Comparison of ENCODE assay signal across 8 cellular contexts in the genomic region with DNA sequence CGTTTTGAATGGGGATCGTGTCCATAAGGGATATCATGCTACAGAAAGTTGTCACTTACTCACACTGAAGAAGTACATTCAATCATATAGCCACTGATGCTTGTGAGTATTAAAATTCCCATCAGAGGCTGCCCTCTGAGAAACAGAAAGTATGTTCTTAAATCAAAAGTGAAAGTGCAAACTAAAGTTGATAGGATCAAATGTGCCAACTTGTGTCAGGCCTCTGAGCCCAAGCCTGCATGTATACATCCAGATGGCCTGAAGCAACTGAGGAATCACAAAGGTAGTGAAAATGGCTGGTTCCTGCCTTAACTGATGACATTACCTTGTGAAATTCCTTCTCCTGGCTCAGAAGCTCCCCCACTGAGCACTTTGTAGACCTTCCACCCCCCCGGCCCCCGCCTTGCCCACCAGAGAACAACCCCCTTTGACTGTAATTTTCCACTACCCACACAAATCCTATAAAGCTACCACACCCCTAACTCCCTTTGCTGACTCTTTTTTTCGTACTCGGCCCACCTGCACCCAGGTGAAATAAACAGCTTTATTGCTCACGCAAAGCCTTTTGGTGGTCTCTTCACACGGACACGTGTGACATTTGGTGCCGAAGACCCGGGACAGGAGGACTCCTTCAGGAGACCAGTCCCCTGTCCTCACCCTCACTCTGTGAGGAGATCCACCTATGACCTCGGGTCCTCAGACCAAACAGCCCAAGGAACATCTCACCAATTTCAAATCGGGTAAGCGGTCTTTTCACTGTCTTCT. TPM values are rescaled to one million over a fixed set of nuclear protein-coding genes. Genes with fewer than 3 reads are reported as not detected.
DNase-seq lines count a peak whose midpoint lies in the region; ATAC-seq, FAIRE-seq and TF ChIP-seq lines count a peak whose summit lies in the region.
"Not testable (repeated sequence)": the region's sequence is repeated elsewhere in the genome, so short reads cannot be mapped to it uniquely, and the experiment has no call there.

No MANE protein-coding gene starts in this region.

- not testable (repeated sequence) for H3K9me3 ChIP-seq in MM.1S (replicated peaks; ENCODE audit: insufficient read depth, low read length); SU-DHL-6 (ENCODE audit: insufficient read depth, low read length); endothelial cell of umbilical vein (replicated peaks; ENCODE audit: control insufficient read depth, insufficient read depth, low read length); left lung

- POLR2A ChIA-PET in endothelial cell of umbilical vein (lab: Charles Lee): interaction anchor here (2.6 kb wide), 1 partner anchor 10 kb away, joined by 36 read pairs; no protein-coding TSS in a partner anchor

- TF ChIP-seq CTCF in MM.1S (IDR thresholded peaks at IDR 0.05; ENCODE audit: low read length); SU-DHL-6 (IDR thresholded peaks at IDR 0.05; ENCODE audit: insufficient read depth, low read length, poor library complexity, severe bottlenecking); endothelial cell of umbilical vein (IDR thresholded peaks at IDR 0.05; ENCODE audit: extremely low read depth in 1 of 2, insufficient read depth in 1 of 2, low read depth in 1 of 2, low read length in 2 of 2); left lung (IDR thresholded peaks at IDR 0.05); type B pancreatic cell (conservative IDR thresholded peaks at IDR 0.05): not testable (repeated sequence)

- intact Hi-C loops in endothelial cell of umbilical vein (cut with micrococcal nuclease): loop anchor here (2.0 kb wide), 1 partner anchor 69 kb away; no protein-coding TSS in a partner anchor
- intact Hi-C loops in left lung (cut with DNase I): not testable (repeated sequence)

- not testable (repeated sequence) for BruUV-seq in endothelial cell of umbilical vein (replicated peaks; lab: Mats Ljungman, UMichigan)

- H3K9ac ChIP-seq in MM.1S (ENCODE audit: low read length): peak overlapping the region; percentile 63; the same call in 1 of the 2 replicates
- peak overlapping the region; percentile 61 for H3K9ac ChIP-seq in SU-DHL-6 (ENCODE audit: low read length)
- peak overlapping the region; percentile 100 for H3K9ac ChIP-seq in endothelial cell of umbilical vein (replicated peaks; ENCODE audit: extremely low read depth, insufficient read depth, low read length)

- ATAC-seq in left lung: peak; percentile 13

- H3K36me3 ChIP-seq in MM.1S (replicated peaks; ENCODE audit: insufficient read depth, low read length); SU-DHL-6 (ENCODE audit: low read length); endothelial cell of umbilical vein (ENCODE audit: control insufficient read depth in 2 of 2, extremely low read depth in 1 of 2, insufficient read depth in 2 of 2, low read length in 2 of 2); left lung: not testable (repeated sequence)

- peak overlapping the region; percentile 94 for H3K4me3 Mint-ChIP-seq in activated naive CD4-positive, alpha-beta T cell treated with anti-CD3 and anti-CD28 coated beads, Interleukin-2, amount 50 U/mL, for 24 hours
- not testable (repeated sequence) for H3K4me3 Mint-ChIP-seq in type B pancreatic cell

- peak overlapping the region; percentile 75 for H3K4me3 ChIP-seq in MM.1S (ENCODE audit: low read length)
- H3K4me3 ChIP-seq in SU-DHL-6 (ENCODE audit: insufficient read depth, low read length, poor library complexity, severe bottlenecking): peak overlapping the region; percentile 58
- peak overlapping the region in 1 of 3 experiments; percentile 92 for H3K4me3 ChIP-seq in endothelial cell of umbilical vein (replicated peaks in 1 of 3; ENCODE audit: insufficient read depth in 1 of 3, low read depth in 1 of 3, low read length in 3 of 3)
- peak overlapping the region; percentile 53 to 66 for H3K4me3 ChIP-seq in left lung

- not testable (repeated sequence) for H3F3A ChIP-seq in MM.1S (ENCODE audit: insufficient read depth, low read length); SU-DHL-6 (ENCODE audit: insufficient read depth)

- not testable (repeated sequence) for H3K9me2 ChIP-seq in MM.1S (replicated peaks; ENCODE audit: insufficient read depth, low read length); SU-DHL-6 (replicated peaks; ENCODE audit: insufficient read depth, low read length)

- not testable (repeated sequence) for H4K20me1 ChIP-seq in MM.1S (ENCODE audit: insufficient read depth, low read length); SU-DHL-6 (ENCODE audit: low read depth, low read length); endothelial cell of umbilical vein (replicated peaks; ENCODE audit: control insufficient read depth, extremely low read depth, insufficient read depth, low read length)

- peak overlapping the region; percentile 90 for H2AFZ ChIP-seq in MM.1S (ENCODE audit: low read length)
- H2AFZ ChIP-seq in SU-DHL-6 (ENCODE audit: low read depth, low read length, severe bottlenecking): peak overlapping the region; percentile 96
- peak overlapping the region; percentile 4 for H2AFZ ChIP-seq in endothelial cell of umbilical vein (ENCODE audit: low read depth, low read length)

- H3K4me2 ChIP-seq in MM.1S (ENCODE audit: low read depth, low read length) (peak overlapping the region; percentile 92), SU-DHL-6 (ENCODE audit: low read depth, low read length, poor library complexity, severe bottlenecking) (peak overlapping the region; percentile 74), endothelial cell of umbilical vein (ENCODE audit: insufficient read depth, low read length) (peak overlapping the region; percentile 94)

- H3K9me1 ChIP-seq in endothelial cell of umbilical vein (replicated peaks; ENCODE audit: control insufficient read depth, extremely low read depth, insufficient read depth, low read length): not testable (repeated sequence)

- not testable (repeated sequence) for H3K9me3 Mint-ChIP-seq in activated naive CD4-positive, alpha-beta T cell treated with anti-CD3 and anti-CD28 coated beads, Interleukin-2, amount 50 U/mL, for 24 hours; type B pancreatic cell

- peak overlapping the region; percentile 48; the same call in 1 of the 2 replicates for H3K27ac ChIP-seq in MM.1S (ENCODE audit: low read length)
- H3K27ac ChIP-seq in SU-DHL-6 (ENCODE audit: low read depth, low read length): not testable (repeated sequence)
- H3K27ac ChIP-seq in endothelial cell of umbilical vein (ENCODE audit: insufficient read depth, low read depth, low read length): peak overlapping the region; percentile 99
- H3K27ac ChIP-seq in left lung: peak overlapping the region; percentile 93 to 94

- CTCF ChIA-PET in endothelial cell of umbilical vein (lab: Charles Lee): interaction anchor here (2.3 kb wide), 1 partner anchor 19 kb away, joined by 10 read pairs; no protein-coding TSS in a partner anchor

- not testable (repeated sequence) for H3K4me1 ChIP-seq in MM.1S (ENCODE audit: low read length)
- H3K4me1 ChIP-seq in endothelial cell of umbilical vein (ENCODE audit: control insufficient read depth, extremely low read depth, insufficient read depth, low read length) (peaks cover 32% of the 10 kb centered on the region), left lung (peaks cover 35 to 45% of the 10 kb centered on the region in 2 donors)

- peak overlapping the region; percentile 97 for H3K27ac Mint-ChIP-seq in activated naive CD4-positive, alpha-beta T cell treated with anti-CD3 and anti-CD28 coated beads, Interleukin-2, amount 50 U/mL, for 24 hours
- H3K27ac Mint-ChIP-seq in type B pancreatic cell: peak overlapping the region; percentile 90

- H3K4me1 Mint-ChIP-seq in activated naive CD4-positive, alpha-beta T cell treated with anti-CD3 and anti-CD28 coated beads, Interleukin-2, amount 50 U/mL, for 24 hours: peaks cover 50% of the 10 kb centered on the region
- peaks cover 13% of the 10 kb centered on the region for H3K4me1 Mint-ChIP-seq in type B pancreatic cell (ENCODE audit: unreplicated experiment)

- not testable (repeated sequence) for H3K27me3 Mint-ChIP-seq in activated naive CD4-positive, alpha-beta T cell treated with anti-CD3 and anti-CD28 coated beads, Interleukin-2, amount 50 U/mL, for 24 hours; type B pancreatic cell

- DNase-seq in GF-D8 (lab: John Stamatoyannopoulos, UW): peak; percentile 25
- peak; percentile 84 for DNase-seq in MM.1S
- DNase-seq in endothelial cell of umbilical vein (ENCODE audit: low read depth, low spot score): peak; percentile 56
- DNase-seq in left lung; type B pancreatic cell (ENCODE audit: extremely low spot score, unreplicated experiment): not testable (repeated sequence)
- peak; percentile 57 for DNase-seq in renal cortical epithelial cell (ENCODE audit: low read depth)

- not testable (repeated sequence) for H3K36me3 Mint-ChIP-seq in activated naive CD4-positive, alpha-beta T cell treated with anti-CD3 and anti-CD28 coated beads, Interleukin-2, amount 50 U/mL, for 24 hours; type B pancreatic cell

- not testable (repeated sequence) for H3K27me3 ChIP-seq in MM.1S (replicated peaks; ENCODE audit: insufficient read depth, low read length); SU-DHL-6 (ENCODE audit: low read length); endothelial cell of umbilical vein (ENCODE audit: control insufficient read depth in 2 of 2, insufficient read depth in 2 of 2, low read length in 2 of 2); left lung

- TF ChIP-seq POLR2A in endothelial cell of umbilical vein (IDR thresholded peaks at IDR 0.05; ENCODE audit: low read depth, low read length): not testable (repeated sequence)

- H3K79me2 ChIP-seq in MM.1S (ENCODE audit: low read length); SU-DHL-6 (ENCODE audit: insufficient read depth, low read length): not testable (repeated sequence)
- peaks cover 28% of the 10 kb centered on the region for H3K79me2 ChIP-seq in endothelial cell of umbilical vein (ENCODE audit: control insufficient read depth, insufficient read depth, low read length)

- dilution Hi-C loops in endothelial cell of umbilical vein (cut with MboI; ENCODE audit: extremely low pct_ligation_motif_present, low sequenced_read_pairs): not testable (repeated sequence)

- FAIRE-seq in endothelial cell of umbilical vein (lab: Jason Lieb, UNC): not testable (repeated sequence)

RNA-seq across cellular contexts. Expression of a gene that starts 1.0 kb away (rescaled TPM):
- total RNA-seq in endothelial cell of umbilical vein (39.2 and 39.7 TPM in 2 replicates), left lung (10 to 100 TPM; 18.4 to 22.6 TPM), renal cortical epithelial cell (3.1 and 5.6 TPM in 2 replicates), type B pancreatic cell (ENCODE audit: low replicate concordance) (10.9 and 11.4 TPM in 2 replicates)
- 22.1 and 23.2 TPM in 2 replicates for polyA plus RNA-seq in endothelial cell of umbilical vein
- polyA plus RNA-seq in endothelial cell of umbilical vein (2011; cell fraction: cytosol; rRNA removed): 14.3 and 16.9 TPM in 2 replicates
- 86.8 and 90.9 TPM in 2 replicates for polyA plus RNA-seq in endothelial cell of umbilical vein (2011; cell fraction: nucleus; rRNA removed)
- 13.3 and 14.4 TPM in 2 replicates for polyA plus RNA-seq in endothelial cell of umbilical vein (2012)
- 47.1 and 47.2 TPM in 2 replicates for polyA minus RNA-seq in endothelial cell of umbilical vein
- 4.5 TPM for polyA minus RNA-seq in endothelial cell of umbilical vein (2011; cell fraction: cytosol; rRNA and poly(A)+ RNA removed)
- 73.2 and 79.1 TPM in 2 replicates for polyA minus RNA-seq in endothelial cell of umbilical vein (2011; cell fraction: nucleus; rRNA and poly(A)+ RNA removed)

RNA-seq across cellular contexts. Expression of a gene that starts 25.1 kb away (rescaled TPM):
- total RNA-seq in endothelial cell of umbilical vein (44.3 and 46.9 TPM in 2 replicates), left lung (10 to 100 TPM; 41.9 to 42.9 TPM), renal cortical epithelial cell (18.0 and 40.6 TPM in 2 replicates), type B pancreatic cell (ENCODE audit: low replicate concordance) (72.6 and 105 TPM in 2 replicates)
- polyA plus RNA-seq in endothelial cell of umbilical vein: 14.7 and 21.1 TPM in 2 replicates
- 26.5 and 30.0 TPM in 2 replicates for polyA plus RNA-seq in endothelial cell of umbilical vein (2011; cell fraction: cytosol; rRNA removed)
- 10.6 and 15.9 TPM in 2 replicates for polyA plus RNA-seq in endothelial cell of umbilical vein (2011; cell fraction: nucleus; rRNA removed)
- polyA plus RNA-seq in endothelial cell of umbilical vein (2012): 38.7 and 57.2 TPM in 2 replicates
- polyA minus RNA-seq in endothelial cell of umbilical vein: 8.0 and 8.3 TPM in 2 replicates
- 17.1 TPM for polyA minus RNA-seq in endothelial cell of umbilical vein (2011; cell fraction: cytosol; rRNA and poly(A)+ RNA removed)
- polyA minus RNA-seq in endothelial cell of umbilical vein (2011; cell fraction: nucleus; rRNA and poly(A)+ RNA removed): 5.1 and 5.8 TPM in 2 replicates

Comparison
In these comparisons a context has a peak if more than half of its experiments do, and no peak if none do; other contexts are left out.
1. H2AFZ ChIP-seq: peak in every context shown above with its lines; median percentile 96 in SU-DHL-6; 90 in MM.1S; 4 in endothelial cell of umbilical vein.